Comparison of ENCODE assay signal across 1 cellular context in genomic region chr19:48395499-48395898, GRCh38.
TF ChIP-seq lines count a peak whose summit lies in the region.

No MANE protein-coding gene starts in this region.

TF ChIP-seq in H1, 55 proteins besides CTCF, POLR2A, EP300 and RAD21:
- TF ChIP-seq, protein P1, sequence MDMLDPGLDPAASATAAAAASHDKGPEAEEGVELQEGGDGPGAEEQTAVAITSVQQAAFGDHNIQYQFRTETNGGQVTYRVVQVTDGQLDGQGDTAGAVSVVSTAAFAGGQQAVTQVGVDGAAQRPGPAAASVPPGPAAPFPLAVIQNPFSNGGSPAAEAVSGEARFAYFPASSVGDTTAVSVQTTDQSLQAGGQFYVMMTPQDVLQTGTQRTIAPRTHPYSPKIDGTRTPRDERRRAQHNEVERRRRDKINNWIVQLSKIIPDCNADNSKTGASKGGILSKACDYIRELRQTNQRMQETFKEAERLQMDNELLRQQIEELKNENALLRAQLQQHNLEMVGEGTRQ (IDR thresholded peaks at IDR 0.05; ENCODE audit: low read length): no peak
- TF ChIP-seq TBP (IDR thresholded peaks at IDR 0.05; ENCODE audit: low read depth, low read length) (no peak), CREB1 (IDR thresholded peaks at IDR 0.05) (no peak), HDAC2 (IDR thresholded peaks at IDR 0.05; ENCODE audit: borderline replicate concordance in 1 of 2, low read depth in 2 of 2, low read length in 2 of 2) (no peak), ATF2 (IDR thresholded peaks at IDR 0.05; ENCODE audit: low read length) (no peak), SP1 (IDR thresholded peaks at IDR 0.05; ENCODE audit: low read depth, low read length) (no peak), BACH1 (IDR thresholded peaks at IDR 0.05; ENCODE audit: low read length) (no peak), TCF12 (IDR thresholded peaks at IDR 0.05; ENCODE audit: low read depth, low read length) (no peak), CBX8 (IDR thresholded peaks at IDR 0.05; ENCODE audit: borderline replicate concordance, low read depth, low read length) (no peak), BRCA1 (IDR thresholded peaks at IDR 0.05; ENCODE audit: low read depth, low read length) (no peak)
